ENCODE assay signal across 36 cellular contexts in the genomic region with DNA sequence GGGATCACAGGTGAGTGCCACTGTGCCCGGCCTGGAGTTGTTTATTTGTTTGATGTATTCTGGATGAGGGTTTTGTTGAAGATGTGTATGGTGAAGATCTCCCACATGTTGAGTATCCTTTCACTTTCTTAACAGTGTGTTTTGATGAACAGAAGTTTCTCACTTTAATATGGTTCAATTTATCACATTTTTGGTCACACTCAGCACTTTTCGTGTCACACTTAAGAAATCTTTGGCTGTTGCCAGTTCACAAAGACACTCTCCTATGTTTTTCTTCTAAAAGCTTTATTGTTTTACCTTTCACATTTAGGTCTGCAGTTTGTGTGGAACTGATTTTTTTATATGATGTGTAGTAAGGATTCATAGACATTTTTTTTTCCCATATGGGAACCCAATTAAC. TPM values are rescaled to one million over a fixed set of nuclear protein-coding genes. Genes with fewer than 3 reads are reported as not detected.
"Had no signal": no experiment of that assay in that cellular context is flagged by ENCODE, and none has a peak within 500 bp of the region (broad histone marks: within the 10 kb centered on the region; RNA-seq: fewer than 3 reads in every experiment).

No MANE protein-coding gene starts in this region.

- H3K4me1 Mint-ChIP-seq: activated B cell treated with CpG ODN at 0.5 μM for 24 hours; activated CD4-positive, alpha-beta T cell treated with anti-CD3 and anti-CD28 coated beads, Interleukin-2, amount 10 ng/mL, durations not matched to agents 24 days and 14 days; activated CD8-positive, alpha-beta memory T cell treated with anti-CD3 and anti-CD28 coated beads, Interleukin-2, amount 10 ng/mL, durations not matched to agents 7 days and 5 days; activated naive CD4-positive, alpha-beta T cell treated with anti-CD3 and anti-CD28 coated beads, Interleukin-2, amount 10 ng/mL, durations not matched to agents 7 days and 5 days; activated naive CD4-positive, alpha-beta T cell treated with anti-CD3 and anti-CD28 coated beads, Interleukin-2, amount 50 U/mL, for 24 hours; activated naive CD8-positive, alpha-beta T cell treated with anti-CD3 and anti-CD28 coated beads, Interleukin-2, amount 10 ng/mL, durations not matched to agents 7 days and 5 days; activated naive CD8-positive, alpha-beta T cell treated with anti-CD3 and anti-CD28 coated beads, Interleukin-2, amount 50 U/mL, for 24 hours had no signal

- H3K9me3 ChIP-seq: ascending aorta, body of pancreas, breast epithelium had no signal

- H3K36me3 ChIP-seq: ascending aorta, brain microvascular endothelial cell, breast epithelium had no signal

- H3K27me3 Mint-ChIP-seq: activated CD4-positive, alpha-beta memory T cell treated with anti-CD3 and anti-CD28 coated beads for 36 hours; activated CD8-positive, alpha-beta memory T cell treated with anti-CD3 and anti-CD28 coated beads, Interleukin-2, amount 10 ng/mL, durations not matched to agents 7 days and 5 days; activated naive CD4-positive, alpha-beta T cell treated with anti-CD3 and anti-CD28 coated beads, Interleukin-2, amount 50 U/mL, for 24 hours; activated naive CD8-positive, alpha-beta T cell; activated naive CD8-positive, alpha-beta T cell treated with anti-CD3 and anti-CD28 coated beads, Interleukin-2, amount 10 ng/mL, durations not matched to agents 7 days and 5 days; activated naive CD8-positive, alpha-beta T cell treated with anti-CD3 and anti-CD28 coated beads, Interleukin-2, amount 50 U/mL, for 24 hours had no signal

- H3K36me3 Mint-ChIP-seq: activated CD4-positive, alpha-beta memory T cell treated with anti-CD3 and anti-CD28 coated beads for 36 hours; activated CD8-positive, alpha-beta memory T cell treated with anti-CD3 and anti-CD28 coated beads, Interleukin-2, amount 10 ng/mL, durations not matched to agents 7 days and 5 days; activated naive CD4-positive, alpha-beta T cell treated with anti-CD3 and anti-CD28 coated beads, Interleukin-2, amount 10 ng/mL, durations not matched to agents 7 days and 5 days; activated naive CD4-positive, alpha-beta T cell treated with anti-CD3 and anti-CD28 coated beads, Interleukin-2, amount 50 U/mL, for 24 hours; activated naive CD8-positive, alpha-beta T cell; activated naive CD8-positive, alpha-beta T cell treated with anti-CD3 and anti-CD28 coated beads, Interleukin-2, amount 10 ng/mL, durations not matched to agents 7 days and 5 days had no signal

- FAIRE-seq: TTC549 had no signal

- H3K27me3 ChIP-seq: ascending aorta, body of pancreas, brain microvascular endothelial cell had no signal

- H3K9me3 Mint-ChIP-seq: activated B cell treated with CpG ODN at 0.5 μM for 24 hours; activated CD4-positive, alpha-beta memory T cell treated with anti-CD3 and anti-CD28 coated beads for 36 hours; activated CD4-positive, alpha-beta T cell treated with anti-CD3 and anti-CD28 coated beads, Interleukin-2, amount 10 ng/mL, durations not matched to agents 24 days and 14 days; activated naive CD4-positive, alpha-beta T cell treated with anti-CD3 and anti-CD28 coated beads, Interleukin-2, amount 10 ng/mL, durations not matched to agents 7 days and 5 days; activated naive CD4-positive, alpha-beta T cell treated with anti-CD3 and anti-CD28 coated beads, Interleukin-2, amount 50 U/mL, for 24 hours; activated naive CD8-positive, alpha-beta T cell treated with anti-CD3 and anti-CD28 coated beads, Interleukin-2, amount 10 ng/mL, durations not matched to agents 7 days and 5 days; activated naive CD8-positive, alpha-beta T cell treated with anti-CD3 and anti-CD28 coated beads, Interleukin-2, amount 50 U/mL, for 24 hours; activated T-cell treated with anti-CD3 and anti-CD28 coated beads, Interleukin-2, amount 50 U/mL, for 24 hours; activated T-helper 2 cell treated with anti-CD3 and anti-CD28 coated beads, Interferon-gamma antibody, Interleukin-2, Interleukin-4, amounts not matched to agents 10 μg/mL and 5 μg/mL and 100 μg/mL, durations not matched to agents 14 hours and 24 hours and 36 hours; T-helper 1 cell treated with Interleukin-12 subunit alpha and Interleukin-12 subunit beta and Interleukin-4 antibody, amounts not matched to agents 30 μg/mL and 1 μg/mL, for 36 hours; T-helper 2 cell treated with Interferon-gamma antibody and Interleukin-4, amounts not matched to agents 5 μg/mL and 100 μg/mL, for 36 hours had no signal

- H3K4me3 ChIP-seq: ascending aorta, body of pancreas, breast epithelium had no signal

- ATAC-seq: activated CD8-positive, alpha-beta memory T cell treated with anti-CD3 and anti-CD28 coated beads, Interleukin-2, amount 10 ng/mL, durations not matched to agents 7 days and 5 days; activated CD8-positive, alpha-beta T cell treated with anti-CD3 and anti-CD28 coated beads, Interleukin-2, amount 10 ng/mL, durations not matched to agents 7 days and 5 days; activated naive CD8-positive, alpha-beta T cell treated with anti-CD3 and anti-CD28 coated beads, Interleukin-2, amount 50 U/mL, for 24 hours; body of pancreas had no signal

- H3K4me3 Mint-ChIP-seq: activated B cell treated with CpG ODN at 0.5 μM for 24 hours; activated CD4-positive, alpha-beta memory T cell treated with anti-CD3 and anti-CD28 coated beads for 36 hours; activated CD4-positive, alpha-beta T cell treated with anti-CD3 and anti-CD28 coated beads, Interleukin-2, amount 10 ng/mL, durations not matched to agents 24 days and 14 days; activated CD8-positive, alpha-beta memory T cell treated with anti-CD3 and anti-CD28 coated beads, Interleukin-2, amount 10 ng/mL, durations not matched to agents 7 days and 5 days; activated CD8-positive, alpha-beta T cell treated with anti-CD3 and anti-CD28 coated beads, Interleukin-2, amount 10 ng/mL, durations not matched to agents 7 days and 5 days; activated naive CD4-positive, alpha-beta T cell treated with anti-CD3 and anti-CD28 coated beads, Interleukin-2, amount 10 ng/mL, durations not matched to agents 7 days and 5 days; activated naive CD4-positive, alpha-beta T cell treated with anti-CD3 and anti-CD28 coated beads, Interleukin-2, amount 50 U/mL, for 24 hours; activated naive CD8-positive, alpha-beta T cell; activated naive CD8-positive, alpha-beta T cell treated with anti-CD3 and anti-CD28 coated beads, Interleukin-2, amount 10 ng/mL, durations not matched to agents 7 days and 5 days; activated naive CD8-positive, alpha-beta T cell treated with anti-CD3 and anti-CD28 coated beads, Interleukin-2, amount 50 U/mL, for 24 hours; activated T-cell treated with anti-CD3 and anti-CD28 coated beads, Interleukin-2, amount 50 U/mL, for 24 hours; T-helper 1 cell treated with Interleukin-12 subunit alpha and Interleukin-12 subunit beta and Interleukin-4 antibody, amounts not matched to agents 30 μg/mL and 1 μg/mL, for 36 hours; T-helper 2 cell treated with Interferon-gamma antibody and Interleukin-4, amounts not matched to agents 5 μg/mL and 100 μg/mL, for 36 hours had no signal

- H3K27ac ChIP-seq: ascending aorta, body of pancreas, brain microvascular endothelial cell, breast epithelium, VCaP had no signal

- H3K27ac Mint-ChIP-seq: activated B cell treated with CpG ODN at 0.5 μM for 24 hours; activated CD4-positive, alpha-beta memory T cell treated with anti-CD3 and anti-CD28 coated beads for 36 hours; activated CD4-positive, alpha-beta T cell treated with anti-CD3 and anti-CD28 coated beads, Interleukin-2, amount 10 ng/mL, durations not matched to agents 24 days and 14 days; activated CD8-positive, alpha-beta memory T cell treated with anti-CD3 and anti-CD28 coated beads, Interleukin-2, amount 10 ng/mL, durations not matched to agents 7 days and 5 days; activated CD8-positive, alpha-beta T cell treated with anti-CD3 and anti-CD28 coated beads, Interleukin-2, amount 10 ng/mL, durations not matched to agents 7 days and 5 days; activated naive CD4-positive, alpha-beta T cell treated with anti-CD3 and anti-CD28 coated beads, Interleukin-2, amount 10 ng/mL, durations not matched to agents 7 days and 5 days; activated naive CD4-positive, alpha-beta T cell treated with anti-CD3 and anti-CD28 coated beads, Interleukin-2, amount 50 U/mL, for 24 hours; activated naive CD8-positive, alpha-beta T cell; activated naive CD8-positive, alpha-beta T cell treated with anti-CD3 and anti-CD28 coated beads, Interleukin-2, amount 10 ng/mL, durations not matched to agents 7 days and 5 days; activated naive CD8-positive, alpha-beta T cell treated with anti-CD3 and anti-CD28 coated beads, Interleukin-2, amount 50 U/mL, for 24 hours; activated T-cell treated with anti-CD3 and anti-CD28 coated beads, Interleukin-2, amount 50 U/mL, for 24 hours; activated T-helper 2 cell treated with anti-CD3 and anti-CD28 coated beads, Interferon-gamma antibody, Interleukin-2, Interleukin-4, amounts not matched to agents 10 μg/mL and 5 μg/mL and 100 μg/mL, durations not matched to agents 14 hours and 24 hours and 36 hours; T-helper 1 cell treated with Interleukin-12 subunit alpha and Interleukin-12 subunit beta and Interleukin-4 antibody, amounts not matched to agents 30 μg/mL and 1 μg/mL, for 36 hours; T-helper 2 cell treated with Interferon-gamma antibody and Interleukin-4, amounts not matched to agents 5 μg/mL and 100 μg/mL, for 36 hours had no signal

- DNase-seq: activated B cell treated with CpG ODN at 0.5 μM for 24 hours; activated CD4-positive, alpha-beta memory T cell treated with anti-CD3 and anti-CD28 coated beads for 36 hours; activated CD4-positive, alpha-beta T cell treated with anti-CD3 and anti-CD28 coated beads for 4 hours; activated CD4-positive, alpha-beta T cell treated with anti-CD3 and anti-CD28 coated beads, Interleukin-2, amount 10 ng/mL, durations not matched to agents 24 days and 14 days; activated CD4-positive, alpha-beta T cell treated with anti-CD3 and anti-CD28 coated beads, Interleukin-2, amount 50 U/mL, for 1 hour; activated CD4-positive, alpha-beta T cell treated with anti-CD3 and anti-CD28 coated beads, Interleukin-2, amount 50 U/mL, for 4 hours; activated CD4-positive, CD25-positive, alpha-beta regulatory T cell treated with anti-CD3 and anti-CD28 coated beads, Interleukin-2, amount 50 U/mL, for 72 hours; activated CD8-positive, alpha-beta memory T cell treated with anti-CD3 and anti-CD28 coated beads for 24 hours; activated CD8-positive, alpha-beta memory T cell treated with anti-CD3 and anti-CD28 coated beads, Interleukin-2, amount 10 ng/mL, durations not matched to agents 7 days and 5 days; activated CD8-positive, alpha-beta memory T cell treated with anti-CD3 and anti-CD28 coated beads, Interleukin-2, amount 50 U/mL, for 48 hours; activated CD8-positive, alpha-beta T cell treated with anti-CD3 and anti-CD28 coated beads, Interleukin-2, amount 10 ng/mL, durations not matched to agents 7 days and 5 days; activated effector memory CD4-positive, alpha-beta T cell treated with Interleukin-2 at 50 U/mL for 16 hours; activated gamma-delta T cell; activated naive CD4-positive, alpha-beta T cell treated with anti-CD3 and anti-CD28 coated beads, Interleukin-2, amount 10 ng/mL, durations not matched to agents 7 days and 5 days; activated naive CD4-positive, alpha-beta T cell treated with Interleukin-2 at 50 U/mL for 16 hours; activated naive CD8-positive, alpha-beta T cell treated with anti-CD3 and anti-CD28 coated beads, Interleukin-2, amount 10 ng/mL, durations not matched to agents 7 days and 5 days; activated naive CD8-positive, alpha-beta T cell treated with anti-CD3 and anti-CD28 coated beads, Interleukin-2, amount 50 U/mL, for 24 hours; activated T-cell treated with anti-CD3 and anti-CD28 coated beads, Interleukin-2, amount 50 U/mL, for 24 hours; activated T-cell treated with anti-CD3 and anti-CD28 coated beads, Interleukin-2, amount 50 U/mL, for 48 hours; amygdala; anterior cingulate cortex; body of pancreas; brain microvascular endothelial cell; central memory CD4-positive, alpha-beta T cell; T-helper 1 cell; T-helper 2 cell; T-helper 9 cell had no signal

- H3K4me1 ChIP-seq: ascending aorta, body of pancreas, breast epithelium had no signal

RNA-seq across cellular contexts. Expression of gene ZNF185, which starts 16.6 kb away (rescaled TPM):
- total RNA-seq: ascending aorta had no signal
